In the genomic region with DNA sequence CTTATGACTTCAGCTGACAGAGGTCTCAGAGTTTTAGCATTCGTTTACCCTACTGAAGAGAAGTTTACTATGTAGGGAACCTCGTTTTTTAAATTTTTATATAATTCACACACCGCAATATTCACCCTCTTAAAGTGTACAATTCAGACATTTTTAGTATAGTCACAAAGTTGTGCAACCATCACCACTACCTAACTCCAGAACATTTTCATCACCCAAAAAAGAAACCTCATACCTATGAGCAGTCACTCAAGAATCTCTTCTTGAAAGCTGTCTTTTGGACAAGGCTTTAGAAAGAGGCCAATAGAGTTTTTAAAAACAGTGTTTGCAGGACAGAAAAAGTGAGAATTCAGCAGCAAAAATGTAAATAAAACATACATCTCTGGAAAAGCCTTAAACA, we compare ENCODE assay signal across 19 cellular contexts.
"Had no signal": no experiment of that assay in that cellular context is flagged by ENCODE, and none has a peak within 500 bp of the region (broad histone marks: within the 10 kb centered on the region; RNA-seq: fewer than 3 reads in every experiment).

No MANE protein-coding gene starts in this region.

- ATAC-seq: activated T-helper 17 cell treated with anti-CD3 and anti-CD28 coated beads, Interleukin-2, amount 50 U/mL, for 72 hours; heart left ventricle; left cardiac atrium; natural killer cell treated with Interleukin-12 subunit alpha and Interleukin-12 subunit beta and Interleukin-15 and Interleukin-18, amount 100 ng/mL, for 72 hours had no signal

- DNase-seq: activated B cell treated with CpG ODN at 0.5 μM for 24 hours; activated CD4-positive, alpha-beta memory T cell treated with anti-CD3 and anti-CD28 coated beads for 36 hours; activated CD4-positive, alpha-beta T cell treated with anti-CD3 and anti-CD28 coated beads for 4 hours; activated naive CD4-positive, alpha-beta T cell; activated naive CD8-positive, alpha-beta T cell treated with anti-CD3 and anti-CD28 coated beads, Interleukin-2, amount 10 ng/mL, durations not matched to agents 7 days and 5 days; aorta; brain microvascular endothelial cell; central memory CD4-positive, alpha-beta T cell; heart left ventricle; islet precursor cell; left cardiac atrium; ovary; spleen; stimulated activated CD4-positive, alpha-beta T cell treated with anti-CD3 and anti-CD28 coated beads, Interleukin-4, amount 100 ng/mL, for 1 hour; stimulated activated naive CD4-positive, alpha-beta T cell treated with Interleukin-2 at 50 U/mL for 16 hours; T-helper 1 cell; T1000 had no signal
